Comparison of ENCODE assay signal across 13 cellular contexts in genomic region chr3:42505849-42506410, GRCh38. TPM values are rescaled to one million over a fixed set of nuclear protein-coding genes. Genes with fewer than 3 reads are reported as not detected.
DNase-seq lines count a peak whose midpoint lies in the region; ATAC-seq and TF ChIP-seq lines count a peak whose summit lies in the region.
"Had no signal": no experiment of that assay in that cellular context is flagged by ENCODE, and none has a peak within 500 bp of the region (broad histone marks: within the 10 kb centered on the region; RNA-seq: fewer than 3 reads in every experiment).

No MANE protein-coding gene starts in this region.

- no peaks in the 10 kb centered on the region for H3K36me3 Mint-ChIP-seq in activated naive CD8-positive, alpha-beta T cell treated with anti-CD3 and anti-CD28 coated beads for 36 hours

- H3K27ac Mint-ChIP-seq in activated naive CD8-positive, alpha-beta T cell treated with anti-CD3 and anti-CD28 coated beads for 36 hours, result peak overlapping the region; percentile 51

- no peak overlapping the region for H3K27ac ChIP-seq in left ventricle myocardium inferior (replicated peaks)
- H3K27ac ChIP-seq in mucosa of rectum (ENCODE audit: low read depth in 2 of 2, low read length in 2 of 2), result peak overlapping the region; percentile 92 to 99
- H3K27ac ChIP-seq in uterus, result no peak overlapping the region
- H3K27ac ChIP-seq: heart right ventricle, thoracic aorta had no signal

- peaks cover 35% of the 10 kb centered on the region for H3K4me1 ChIP-seq in left ventricle myocardium inferior
- peaks cover 67 to 87% of the 10 kb centered on the region in 2 donors for H3K4me1 ChIP-seq in mucosa of rectum (ENCODE audit: control insufficient read depth in 2 of 2, insufficient read depth in 2 of 2, low read length in 2 of 2)
- peaks cover 0 to 14% of the 10 kb centered on the region in 2 donors for H3K4me1 ChIP-seq in uterus

- peak; percentile 65 for DNase-seq in cardiac septum (ENCODE audit: low spot score)
- DNase-seq in left ventricle myocardium inferior, result no peak
- no peak for DNase-seq in activated naive CD8-positive, alpha-beta T cell treated with anti-CD3 and anti-CD28 coated beads for 36 hours
- DNase-seq in uterus, result peak; percentile 2 to 4
- no peak for DNase-seq in GM03348 (ENCODE audit: low spot score)
- DNase-seq: heart right ventricle, NCI-H510A had no signal

- intact Hi-C loops in cardiac septum (cut with DNase I) (no loop called here), left ventricle myocardium inferior (cut with micrococcal nuclease) (no loop called here), uterus (cut with DNase I; ENCODE audit: low total_unique reads) (no loop called here)

- H3K4me3 ChIP-seq in left ventricle myocardium inferior, result no peak overlapping the region
- H3K4me3 ChIP-seq in mucosa of rectum (ENCODE audit: low read length in 2 of 2), result peak overlapping the region; percentile 47 to 57
- no peak overlapping the region for H3K4me3 ChIP-seq in uterus
- H3K4me3 ChIP-seq: heart right ventricle, thoracic aorta had no signal

- no peak for TF ChIP-seq POLR2A in uterus (IDR thresholded peaks at IDR 0.05)

- H3K4me3 Mint-ChIP-seq in activated naive CD8-positive, alpha-beta T cell treated with anti-CD3 and anti-CD28 coated beads for 36 hours, result no peak overlapping the region

- peaks cover 54% of the 10 kb centered on the region for H3K4me1 Mint-ChIP-seq in activated naive CD8-positive, alpha-beta T cell treated with anti-CD3 and anti-CD28 coated beads for 36 hours

- H3K9me3 ChIP-seq in left ventricle myocardium inferior (replicated peaks) (no peaks in the 10 kb centered on the region), mucosa of rectum (ENCODE audit: control insufficient read depth in 2 of 2, low read length in 2 of 2) (no peaks in the 10 kb centered on the region), uterus (no peaks in the 10 kb centered on the region)
- H3K9me3 ChIP-seq: heart right ventricle, thoracic aorta had no signal

- H3K27me3 Mint-ChIP-seq in activated naive CD8-positive, alpha-beta T cell treated with anti-CD3 and anti-CD28 coated beads for 36 hours, result peaks cover 6% of the 10 kb centered on the region

- ATAC-seq in GM19324 (IDR thresholded peaks at IDR 0.05; ENCODE audit: low FRiP score, unreplicated experiment) (no peak), HG02642 (IDR thresholded peaks at IDR 0.05; ENCODE audit: poor library complexity, unreplicated experiment) (no peak)
- ATAC-seq: heart right ventricle had no signal

- H3K36me3 ChIP-seq in left ventricle myocardium inferior (no peaks in the 10 kb centered on the region), mucosa of rectum (ENCODE audit: control insufficient read depth in 2 of 2, insufficient read depth in 2 of 2, low read length in 2 of 2) (no peaks in the 10 kb centered on the region), uterus (no peaks in the 10 kb centered on the region)
- H3K36me3 ChIP-seq: heart right ventricle, thoracic aorta had no signal

- H3K9me3 Mint-ChIP-seq in activated naive CD8-positive, alpha-beta T cell treated with anti-CD3 and anti-CD28 coated beads for 36 hours, result no peaks in the 10 kb centered on the region

- peak overlapping the region; percentile 57 to 82 for H3K9ac ChIP-seq in mucosa of rectum (ENCODE audit: low read depth in 1 of 2, low read length in 2 of 2)

- no peak for TF ChIP-seq CTCF in left ventricle myocardium inferior (IDR thresholded peaks at IDR 0.05; ENCODE audit: borderline replicate concordance)
- TF ChIP-seq CTCF in uterus (IDR thresholded peaks at IDR 0.05), result no peak

- H3K27me3 ChIP-seq in left ventricle myocardium inferior (ENCODE audit: low read depth), result peaks cover 22% of the 10 kb centered on the region
- H3K27me3 ChIP-seq in mucosa of rectum (ENCODE audit: control insufficient read depth in 2 of 2, insufficient read depth in 2 of 2, low read length in 2 of 2), result peaks cover 7 to 8% of the 10 kb centered on the region in 2 donors
- peaks cover 0 to 4% of the 10 kb centered on the region in 2 donors for H3K27me3 ChIP-seq in uterus

RNA-seq across cellular contexts. Expression of gene VIPR1, which starts 3.5 kb away (rescaled TPM):
- total RNA-seq in cardiac septum (0.89 TPM), left ventricle myocardium inferior (1.7 TPM), uterus (1 to 10 TPM in 2 of 4 donors, under 1 TPM in 2; 0.26 to 1.5 (median 0.99) TPM)
- total RNA-seq in activated naive CD8-positive, alpha-beta T cell treated with anti-CD3 and anti-CD28 coated beads for 36 hours, result 1 to 10 TPM; 6.0 to 6.6 TPM
- total RNA-seq: myocyte, OCI-LY7 had no signal

Comparison
In these comparisons a context has a peak if more than half of its experiments do, and no peak if none do; other contexts are left out.
1. DNase-seq: peak in cardiac septum (single experiment) and uterus (2 of 2); none in left ventricle myocardium inferior (single experiment), activated naive CD8-positive, alpha-beta T cell treated with anti-CD3 and anti-CD28 coated beads for 36 hours (single experiment) and GM03348 (single experiment).
2. H3K27ac ChIP-seq: peak in mucosa of rectum (2 of 2); none in left ventricle myocardium inferior (single experiment) and uterus (0 of 2).
3. H3K4me3 ChIP-seq: peak in mucosa of rectum (2 of 2); none in left ventricle myocardium inferior (single experiment) and uterus (0 of 2).